25 cellular contexts compared by ENCODE assay signal in the genomic region with DNA sequence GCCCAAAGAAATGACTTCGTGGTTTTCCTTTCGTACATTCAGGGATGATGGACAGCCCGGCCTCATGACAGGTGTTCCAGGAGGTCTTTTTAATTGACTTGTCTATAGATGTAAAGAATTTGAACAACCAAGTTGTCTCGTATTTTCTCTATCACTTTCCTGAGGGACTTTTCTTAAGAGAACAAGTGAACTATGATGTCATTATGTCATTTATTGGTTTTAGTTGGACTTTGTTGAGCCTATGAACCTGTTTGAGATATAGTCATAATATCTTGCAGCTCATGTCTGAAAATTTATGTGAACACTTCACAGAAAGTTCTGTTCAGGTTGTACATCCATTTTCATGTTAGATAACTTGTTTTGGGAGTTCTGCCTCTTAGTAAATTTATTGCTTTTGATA.
"Had no signal": no experiment of that assay in that cellular context is flagged by ENCODE, and none has a peak within 500 bp of the region (broad histone marks: within the 10 kb centered on the region; RNA-seq: fewer than 3 reads in every experiment).

No MANE protein-coding gene starts in this region.

- H2AFZ ChIP-seq: hepatocyte had no signal

- H3K36me3 Mint-ChIP-seq: natural killer cell treated with Interleukin-12 subunit alpha and Interleukin-12 subunit beta and Interleukin-15 and Interleukin-18, amount 100 ng/mL, for 72 hours; stimulated activated effector memory CD8-positive, alpha-beta T cell treated with anti-CD3 and anti-CD28 coated beads, Interleukin-12 subunit alpha, Interleukin-12 subunit beta, amount 100 ng/mL, for 72 hours had no signal

- H3K4me2 ChIP-seq: hepatocyte had no signal

- H3K9me3 Mint-ChIP-seq: dendritic cell treated with granulocyte-macrophage colony-stimulating factor and Interleukin-4, amounts not matched to agents 40 ng/mL and 50 ng/mL, for 4 days had no signal

- H3K4me3 Mint-ChIP-seq: dendritic cell treated with granulocyte-macrophage colony-stimulating factor and Interleukin-4, amounts not matched to agents 40 ng/mL and 50 ng/mL, for 4 days; natural killer cell treated with Interleukin-12 subunit alpha and Interleukin-12 subunit beta and Interleukin-15 and Interleukin-18, amount 100 ng/mL, for 72 hours; stimulated activated effector memory CD8-positive, alpha-beta T cell treated with anti-CD3 and anti-CD28 coated beads, Interleukin-12 subunit alpha, Interleukin-12 subunit beta, amount 100 ng/mL, for 72 hours had no signal

- DNase-seq: colonic mucosa; effector memory CD4-positive, alpha-beta T cell; foreskin keratinocyte; heart left ventricle; kidney; mesenchymal stem cell; midbrain; nucleus accumbens; sigmoid colon; stimulated activated CD4-positive, alpha-beta T cell treated with anti-CD3 and anti-CD28 coated beads, Interleukin-2, amount 100 ng/mL, for 24 hours; stimulated activated CD4-positive, alpha-beta T cell treated with anti-CD3 and anti-CD28 coated beads, Interleukin-4, amount 100 ng/mL, for 24 hours; stimulated activated naive CD4-positive, alpha-beta T cell treated with Interleukin-2 at 50 U/mL for 16 hours; stomach; thyroid gland; trophoblast cell had no signal

- H3K27ac ChIP-seq: colonic mucosa, esophagus muscularis mucosa, foreskin keratinocyte, gastroesophageal sphincter, hepatocyte, prostate gland, right atrium auricular region, sigmoid colon, skin epidermis, stomach, thyroid gland, vagina had no signal

- H3K36me3 ChIP-seq: colonic mucosa, esophagus muscularis mucosa, gastroesophageal sphincter, heart left ventricle, prostate gland, right atrium auricular region, sigmoid colon, stomach, thyroid gland, vagina had no signal

- H3K27ac Mint-ChIP-seq: dendritic cell treated with granulocyte-macrophage colony-stimulating factor and Interleukin-4, amounts not matched to agents 40 ng/mL and 50 ng/mL, for 4 days; natural killer cell treated with Interleukin-12 subunit alpha and Interleukin-12 subunit beta and Interleukin-15 and Interleukin-18, amount 100 ng/mL, for 72 hours; stimulated activated effector memory CD8-positive, alpha-beta T cell treated with anti-CD3 and anti-CD28 coated beads, Interleukin-12 subunit alpha, Interleukin-12 subunit beta, amount 100 ng/mL, for 72 hours had no signal

- H3K9me3 ChIP-seq: colonic mucosa, esophagus muscularis mucosa, gastroesophageal sphincter, prostate gland, right atrium auricular region, sigmoid colon, stomach, thyroid gland, vagina had no signal

- H3K4me1 Mint-ChIP-seq: stimulated activated effector memory CD8-positive, alpha-beta T cell treated with anti-CD3 and anti-CD28 coated beads, Interleukin-12 subunit alpha, Interleukin-12 subunit beta, amount 100 ng/mL, for 72 hours had no signal

- H3K4me1 ChIP-seq: colonic mucosa, prostate gland had no signal

- H3K4me3 ChIP-seq: colonic mucosa, esophagus muscularis mucosa, gastroesophageal sphincter, heart left ventricle, hepatocyte, prostate gland, right atrium auricular region, sigmoid colon, skin epidermis, stomach, thyroid gland, vagina had no signal

- H3K27me3 Mint-ChIP-seq: dendritic cell treated with granulocyte-macrophage colony-stimulating factor and Interleukin-4, amounts not matched to agents 40 ng/mL and 50 ng/mL, for 4 days; natural killer cell treated with Interleukin-12 subunit alpha and Interleukin-12 subunit beta and Interleukin-15 and Interleukin-18, amount 100 ng/mL, for 72 hours had no signal

- H3K27me3 ChIP-seq: colonic mucosa, esophagus muscularis mucosa, foreskin keratinocyte, gastroesophageal sphincter, heart left ventricle, hepatocyte, right atrium auricular region, sigmoid colon, stomach, thyroid gland, vagina had no signal
